8 cellular contexts compared by ENCODE assay signal in genomic region chrX:40733691-40734090, GRCh38. TPM values are rescaled to one million over a fixed set of nuclear protein-coding genes. Genes with fewer than 3 reads are reported as not detected.
DNase-seq lines count a peak whose midpoint lies in the region; ATAC-seq and TF ChIP-seq lines count a peak whose summit lies in the region.

No MANE protein-coding gene starts in this region.

- DNase-seq in activated T-cell treated with anti-CD3 and anti-CD28 coated beads, Interleukin-2, amount 50 U/mL, for 4 hours: no peak
- DNase-seq in activated T-cell treated with anti-CD3 and anti-CD28 coated beads for 4 hours (no peak), foreskin fibroblast (peak in 1 of 2 donors; percentile 10), activated gamma-delta T cell (lab: John Stamatoyannopoulos, UW) (no peak), COLO829 (ENCODE audit: low spot score) (no peak)

- H3K27ac Mint-ChIP-seq in stimulated activated memory B cell treated with anti-CD40 and anti-IgM and Interleukin-4, amounts not matched to agents 10 μg/mL and 1 μg/mL and 100 μg/mL, for 72 hours: no peak overlapping the region

- H3K4me1 Mint-ChIP-seq in activated T-cell treated with anti-CD3 and anti-CD28 coated beads, Interleukin-2, amount 50 U/mL, for 4 hours (ENCODE audit: low read depth): peaks cover 58% of the 10 kb centered on the region
- H3K4me1 Mint-ChIP-seq in stimulated activated memory B cell treated with anti-CD40 and anti-IgM and Interleukin-4, amounts not matched to agents 10 μg/mL and 1 μg/mL and 100 μg/mL, for 72 hours: peaks cover 41% of the 10 kb centered on the region

- H3K4me3 ChIP-seq in WI38 (ENCODE audit: low read depth, low read length) (peak overlapping the region; percentile 73), foreskin fibroblast (ENCODE audit: low read depth in 1 of 2, low read length in 2 of 2) (peak overlapping the region; percentile 66 to 76)

- TF ChIP-seq CTCF in WI38 (IDR thresholded peaks at IDR 0.05; ENCODE audit: low read depth, low read length) (no peak), foreskin fibroblast (IDR thresholded peaks at IDR 0.05; ENCODE audit: low read depth, low read length) (no peak)

- no peak for ATAC-seq in activated T-cell treated with anti-CD3 and anti-CD28 coated beads, Interleukin-2, amount 50 U/mL, for 4 hours
- no peak for ATAC-seq in stimulated activated memory B cell treated with anti-CD40 and anti-IgM and Interleukin-4, amounts not matched to agents 10 μg/mL and 1 μg/mL and 100 μg/mL, for 72 hours
- no peak for ATAC-seq in GM21381 (IDR thresholded peaks at IDR 0.05; ENCODE audit: unreplicated experiment)

- H3K9me3 Mint-ChIP-seq in activated T-cell treated with anti-CD3 and anti-CD28 coated beads, Interleukin-2, amount 50 U/mL, for 4 hours: no peaks in the 10 kb centered on the region
- no peaks in the 10 kb centered on the region for H3K9me3 Mint-ChIP-seq in stimulated activated memory B cell treated with anti-CD40 and anti-IgM and Interleukin-4, amounts not matched to agents 10 μg/mL and 1 μg/mL and 100 μg/mL, for 72 hours

- peaks cover 8% of the 10 kb centered on the region for H3K36me3 Mint-ChIP-seq in activated T-cell treated with anti-CD3 and anti-CD28 coated beads, Interleukin-2, amount 50 U/mL, for 4 hours (ENCODE audit: insufficient read depth)
- H3K36me3 Mint-ChIP-seq in stimulated activated memory B cell treated with anti-CD40 and anti-IgM and Interleukin-4, amounts not matched to agents 10 μg/mL and 1 μg/mL and 100 μg/mL, for 72 hours: no peaks in the 10 kb centered on the region

- no peaks in the 10 kb centered on the region for H3K27me3 Mint-ChIP-seq in activated T-cell treated with anti-CD3 and anti-CD28 coated beads, Interleukin-2, amount 50 U/mL, for 4 hours (ENCODE audit: low read depth)
- H3K27me3 Mint-ChIP-seq in stimulated activated memory B cell treated with anti-CD40 and anti-IgM and Interleukin-4, amounts not matched to agents 10 μg/mL and 1 μg/mL and 100 μg/mL, for 72 hours: no peaks in the 10 kb centered on the region

- H3K4me3 Mint-ChIP-seq in activated T-cell treated with anti-CD3 and anti-CD28 coated beads, Interleukin-2, amount 50 U/mL, for 4 hours: peak overlapping the region; percentile 87
- peak overlapping the region; percentile 74 for H3K4me3 Mint-ChIP-seq in stimulated activated memory B cell treated with anti-CD40 and anti-IgM and Interleukin-4, amounts not matched to agents 10 μg/mL and 1 μg/mL and 100 μg/mL, for 72 hours

RNA-seq across cellular contexts. Expression of gene MED14, which starts 1.7 kb away (rescaled TPM):
- total RNA-seq in activated T-cell treated with anti-CD3 and anti-CD28 coated beads, Interleukin-2, amount 50 U/mL, for 4 hours: 10 to 100 TPM; 19.6 to 30.8 (median 26.4) TPM
